Comparison of ENCODE assay signal across 29 cellular contexts in the genomic region with DNA sequence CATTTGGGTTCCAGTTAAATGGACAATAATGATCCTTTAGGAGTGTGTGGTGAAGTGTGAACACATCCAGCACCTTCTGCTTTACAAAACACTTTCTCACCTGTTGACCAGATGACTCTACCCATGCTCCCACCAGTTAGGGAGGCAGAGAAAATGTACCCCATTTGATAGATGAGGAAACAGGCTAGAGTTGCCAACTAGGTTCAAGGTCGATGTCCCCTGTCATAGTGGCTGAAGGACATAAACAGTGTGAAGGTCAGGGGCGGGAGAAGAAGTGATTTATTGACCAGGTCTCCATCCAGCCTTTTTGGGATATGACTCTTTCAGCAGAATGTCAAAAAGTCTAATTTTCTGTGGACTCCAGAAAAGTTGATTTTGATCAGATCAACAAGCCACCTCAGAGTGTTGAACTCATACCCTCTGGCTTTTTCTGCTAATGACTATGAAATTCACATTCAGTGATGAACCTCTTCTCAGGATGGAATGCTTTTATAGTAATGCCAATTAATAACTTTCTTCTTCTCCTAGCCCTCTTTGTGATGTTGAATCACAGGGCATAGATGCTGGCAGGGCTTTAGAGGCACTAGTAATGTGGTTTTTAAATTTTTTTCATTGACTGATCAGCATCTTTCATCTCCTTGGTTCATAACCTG. TPM values are rescaled to one million over a fixed set of nuclear protein-coding genes. Genes with fewer than 3 reads are reported as not detected.
"Had no signal": no experiment of that assay in that cellular context is flagged by ENCODE, and none has a peak within 500 bp of the region (broad histone marks: within the 10 kb centered on the region; RNA-seq: fewer than 3 reads in every experiment).

No MANE protein-coding gene starts in this region.

- DNase-seq: activated CD4-positive, alpha-beta T cell treated with anti-CD3 and anti-CD28 coated beads for 48 hours; activated CD4-positive, alpha-beta T cell treated with anti-CD3 and anti-CD28 coated beads, Interleukin-2, amount 50 U/mL, for 4 hours; activated CD4-positive, CD25-positive, alpha-beta regulatory T cell treated with anti-CD3 and anti-CD28 coated beads, Interleukin-2, amount 50 U/mL, for 72 hours; activated CD8-positive, alpha-beta memory T cell treated with anti-CD3 and anti-CD28 coated beads, Interleukin-2, amount 50 U/mL, for 48 hours; activated CD8-positive, alpha-beta T cell treated with anti-CD3 and anti-CD28 coated beads, Interleukin-2, amount 10 ng/mL, durations not matched to agents 7 days and 5 days; activated gamma-delta T cell; activated naive CD4-positive, alpha-beta T cell treated with anti-CD3 and anti-CD28 coated beads for 36 hours; activated naive CD8-positive, alpha-beta T cell treated with anti-CD3 and anti-CD28 coated beads for 36 hours; activated T-cell treated with anti-CD3 and anti-CD28 coated beads, Interleukin-2, amount 50 U/mL, for 1 hour; anterior cingulate cortex; central memory CD4-positive, alpha-beta T cell; MM.1S; NCI-H1105; NCI-H1436; NCI-H1694 treated with DMSO at 0.1 percent for 48 hours; NCI-H2029 treated with DMSO at 0.1 percent for 48 hours; NCI-H510A; NCI-H526 treated with DMSO at 0.1 percent for 48 hours; NCI-H82; OCI-M1; Right ventricle myocardium superior; RPMI8226; SJCRH30; SW 1271; T-helper 17 cell; T-helper 9 cell had no signal

- H3K9me3 ChIP-seq: SJCRH30 had no signal

- H3K27ac ChIP-seq: SJCRH30 had no signal

- H3K36me3 Mint-ChIP-seq: activated naive CD8-positive, alpha-beta T cell treated with anti-CD3 and anti-CD28 coated beads for 36 hours; WTC11 had no signal

- H3K36me3 ChIP-seq: SJCRH30 had no signal

- H3K9me3 Mint-ChIP-seq: activated naive CD8-positive, alpha-beta T cell treated with anti-CD3 and anti-CD28 coated beads for 36 hours had no signal

- H3K4me1 ChIP-seq: SJCRH30 had no signal

- ATAC-seq: activated CD8-positive, alpha-beta T cell treated with anti-CD3 and anti-CD28 coated beads, Interleukin-2, amount 10 ng/mL, durations not matched to agents 7 days and 5 days; SK-N-SH treated with all-trans-retinoic acid at 6 μM for 48 hours; T-helper 17 cell had no signal

- H3K27ac Mint-ChIP-seq: activated CD8-positive, alpha-beta T cell treated with anti-CD3 and anti-CD28 coated beads, Interleukin-2, amount 10 ng/mL, durations not matched to agents 7 days and 5 days; activated naive CD4-positive, alpha-beta T cell treated with anti-CD3 and anti-CD28 coated beads for 36 hours; activated naive CD8-positive, alpha-beta T cell treated with anti-CD3 and anti-CD28 coated beads for 36 hours; activated T-helper 1 cell treated with anti-CD3 and anti-CD28 coated beads, Interleukin-12 subunit alpha, Interleukin-12 subunit beta, Interleukin-2, Interleukin-4 antibody, amounts not matched to agents 30 ng/mL and 10 ng/mL and 1 ng/mL, durations not matched to agents 14 hours and 24 hours and 36 hours; T-helper 17 cell had no signal

- H3K4me1 Mint-ChIP-seq: activated naive CD8-positive, alpha-beta T cell treated with anti-CD3 and anti-CD28 coated beads for 36 hours had no signal

- H3K4me3 Mint-ChIP-seq: activated CD8-positive, alpha-beta T cell treated with anti-CD3 and anti-CD28 coated beads, Interleukin-2, amount 10 ng/mL, durations not matched to agents 7 days and 5 days; activated naive CD4-positive, alpha-beta T cell treated with anti-CD3 and anti-CD28 coated beads for 36 hours; activated naive CD8-positive, alpha-beta T cell treated with anti-CD3 and anti-CD28 coated beads for 36 hours; activated T-helper 1 cell treated with anti-CD3 and anti-CD28 coated beads, Interleukin-12 subunit alpha, Interleukin-12 subunit beta, Interleukin-2, Interleukin-4 antibody, amounts not matched to agents 30 ng/mL and 10 ng/mL and 1 ng/mL, durations not matched to agents 14 hours and 24 hours and 36 hours; T-helper 17 cell; WTC11 had no signal

- H3K4me3 ChIP-seq: SJCRH30 had no signal

- H3K27me3 ChIP-seq: SJCRH30 had no signal

RNA-seq across cellular contexts. Expression of gene CPN2, which starts 57.5 kb away (rescaled TPM):
- total RNA-seq: activated CD8-positive, alpha-beta T cell treated with anti-CD3 and anti-CD28 coated beads, Interleukin-2, amount 10 ng/mL, durations not matched to agents 7 days and 5 days; activated naive CD4-positive, alpha-beta T cell treated with anti-CD3 and anti-CD28 coated beads for 36 hours; activated naive CD8-positive, alpha-beta T cell treated with anti-CD3 and anti-CD28 coated beads for 36 hours; activated T-helper 1 cell treated with anti-CD3 and anti-CD28 coated beads, Interleukin-12 subunit alpha, Interleukin-12 subunit beta, Interleukin-2, Interleukin-4 antibody, amounts not matched to agents 30 ng/mL and 10 ng/mL and 1 ng/mL, durations not matched to agents 14 hours and 24 hours and 36 hours; SJCRH30; T-helper 17 cell had no signal
